Comparison of ENCODE assay signal across 10 cellular contexts in the genomic region with DNA sequence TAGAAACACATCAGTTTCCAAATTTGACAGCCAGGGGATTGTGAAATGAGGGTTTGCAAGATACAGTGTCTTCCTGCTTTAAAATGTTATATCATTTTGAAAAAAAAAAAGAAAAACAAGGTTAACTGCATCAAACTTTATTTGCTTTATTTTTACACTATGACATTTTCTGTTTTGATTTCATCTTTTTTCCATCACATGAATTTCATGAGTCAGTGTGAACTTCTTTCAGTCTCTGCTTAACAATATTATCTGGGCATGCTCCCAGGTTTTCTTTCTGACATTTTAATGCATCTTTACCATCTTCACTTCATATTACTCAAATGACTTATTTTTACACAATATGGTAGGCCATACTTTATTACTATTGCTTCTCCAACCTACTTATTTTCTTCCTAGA. TPM values are rescaled to one million over a fixed set of nuclear protein-coding genes. Genes with fewer than 3 reads are reported as not detected.
DNase-seq lines count a peak whose midpoint lies in the region; ATAC-seq and TF ChIP-seq lines count a peak whose summit lies in the region.
"Had no signal": no experiment of that assay in that cellular context is flagged by ENCODE, and none has a peak within 500 bp of the region (broad histone marks: within the 10 kb centered on the region; RNA-seq: fewer than 3 reads in every experiment).

No MANE protein-coding gene starts in this region.

- H2AFZ ChIP-seq in PC-9 = no peak overlapping the region
- no peak overlapping the region for H2AFZ ChIP-seq in parathyroid adenoma

- no peak for DNase-seq in PC-9
- no peak for DNase-seq in effector memory CD8-positive, alpha-beta T cell
- no peak for DNase-seq in HUDEP-2 (lab: John Stamatoyannopoulos, UW; ENCODE audit: unreplicated experiment in 76 of 76)
- no peak for DNase-seq in G401 (ENCODE audit: low spot score)
- DNase-seq: activated naive CD4-positive, alpha-beta T cell treated with anti-CD3 and anti-CD28 coated beads, Interleukin-2, amount 50 U/mL, for 16 hours; NCI-H2171 treated with DMSO at 0.1 percent for 48 hours had no signal

- H3K79me2 ChIP-seq in PC-9 (ENCODE audit: low read depth) = peaks cover 64% of the 10 kb centered on the region
- H3K79me2 ChIP-seq in parathyroid adenoma = peaks cover 15% of the 10 kb centered on the region

- no peaks in the 10 kb centered on the region for H3K9me3 Mint-ChIP-seq in effector memory CD8-positive, alpha-beta T cell

- peaks cover 35% of the 10 kb centered on the region for H3F3A ChIP-seq in PC-9 (ENCODE audit: insufficient read depth, low read depth)

- peaks cover 42 to 46% of the 10 kb centered on the region in 2 donors for H3K4me1 Mint-ChIP-seq in effector memory CD8-positive, alpha-beta T cell (ENCODE audit: low read depth in 2 of 2)

- H3K9me2 ChIP-seq in PC-9 (ENCODE audit: insufficient read depth) = no peaks in the 10 kb centered on the region

- H3K9ac ChIP-seq in parathyroid adenoma = no peak overlapping the region

- BruUV-seq in PC-9 (replicated peaks; lab: Mats Ljungman, UMichigan) = no TSS peak

- H3K4me2 ChIP-seq in PC-9 (peak overlapping the region; percentile 91), parathyroid adenoma (ENCODE audit: low read length) (no peak overlapping the region)

- CTCF ChIA-PET in PC-9 (lab: Charles Lee) = no interaction called here

- no peaks in the 10 kb centered on the region for H3K27me3 ChIP-seq in PC-9 (ENCODE audit: insufficient read depth, low read depth)
- H3K27me3 ChIP-seq in parathyroid adenoma (ENCODE audit: control insufficient read depth, insufficient read depth, low read length) = no peaks in the 10 kb centered on the region

- peaks cover 11% of the 10 kb centered on the region for H3K36me3 Mint-ChIP-seq in effector memory CD8-positive, alpha-beta T cell (ENCODE audit: insufficient read depth)

- H3K36me3 ChIP-seq in PC-9 (ENCODE audit: low read depth) (peaks cover 15% of the 10 kb centered on the region; the same call in 1 of the 2 replicates), parathyroid adenoma (ENCODE audit: control insufficient read depth, insufficient read depth, low read length) (no peaks in the 10 kb centered on the region)

- POLR2A ChIA-PET in PC-9 (lab: Charles Lee; ENCODE audit: unreplicated experiment) = interaction anchor here (0.6 kb wide), 1 partner anchor 11 kb away, joined by 3 read pairs; no protein-coding TSS in a partner anchor

- H3K4me3 ChIP-seq in GM08714 (ENCODE audit: low read length) = peak overlapping the region; percentile 100; the same call in 1 of the 2 replicates
- H3K4me3 ChIP-seq in PC-9 = peak overlapping the region; percentile 75; the same call in 1 of the 2 replicates
- H3K4me3 ChIP-seq in parathyroid adenoma (ENCODE audit: low read depth, low read length) = peak overlapping the region; percentile 72

- no peak overlapping the region for H3K27ac ChIP-seq in PC-9
- H3K27ac ChIP-seq in parathyroid adenoma = no peak overlapping the region

- in situ Hi-C loops in G401 (cut with HindIII; ENCODE audit: low sequenced_read_pairs) = no loop called here

- H3K9me3 ChIP-seq in PC-9 (ENCODE audit: insufficient read depth, low read depth) (peaks cover 5% of the 10 kb centered on the region; the same call in 1 of the 2 replicates), parathyroid adenoma (ENCODE audit: control insufficient read depth, low read length) (no peaks in the 10 kb centered on the region)

- H3K4me3 Mint-ChIP-seq in effector memory CD8-positive, alpha-beta T cell = peak overlapping the region; percentile 83 to 87

- H4K20me1 ChIP-seq in PC-9 (ENCODE audit: insufficient read depth) = no peaks in the 10 kb centered on the region

- H3K27ac Mint-ChIP-seq in effector memory CD8-positive, alpha-beta T cell = peak overlapping the region in 1 of 2 donors; percentile 97

- TF ChIP-seq CTCF in PC-9 (conservative IDR thresholded peaks at IDR 0.05) (no peak), parathyroid adenoma (IDR thresholded peaks at IDR 0.05) (no peak)

- ATAC-seq in effector memory CD8-positive, alpha-beta T cell (replicated peaks) = no peak
- no peak for ATAC-seq in HG02571 (IDR thresholded peaks at IDR 0.05; ENCODE audit: unreplicated experiment)

- no peaks in the 10 kb centered on the region for H3K27me3 Mint-ChIP-seq in effector memory CD8-positive, alpha-beta T cell

- H3K4me1 ChIP-seq in PC-9 (replicated peaks; ENCODE audit: insufficient read depth) (peaks cover 63% of the 10 kb centered on the region), parathyroid adenoma (peaks cover 9% of the 10 kb centered on the region)

- intact Hi-C loops in PC-9 (cut with micrococcal nuclease; ENCODE audit: unreplicated experiment) = no loop called here

RNA-seq across cellular contexts. Expression of a gene that starts 1.9 kb away (rescaled TPM):
- total RNA-seq in PC-9 (2021) = 47.6 and 51.0 TPM in 2 replicates
- 1.9 and 6.3 TPM in 2 replicates for total RNA-seq in G401 (2014; rRNA removed; shearing (Covaris generic))

RNA-seq across cellular contexts. Expression of a gene that starts 43.2 kb away (rescaled TPM):
- 0.15 TPM in 1 of 2 replicates, not detected in the other for total RNA-seq in PC-9 (2021)
- not detected in 2 replicates for total RNA-seq in G401 (2014; rRNA removed; shearing (Covaris generic))
- total RNA-seq: T-helper 2 cell treated with Interferon-gamma antibody and Interleukin-4, amounts not matched to agents 100 ng/mL and 5 ng/mL, for 36 hours had no signal
